Comparison of ENCODE assay signal across 8 cellular contexts in genomic region chr2:175004980-175005832, GRCh38. TPM values are rescaled to one million over a fixed set of nuclear protein-coding genes. Genes with fewer than 3 reads are reported as not detected.
DNase-seq lines count a peak whose midpoint lies in the region; ATAC-seq, FAIRE-seq and TF ChIP-seq lines count a peak whose summit lies in the region.

Gene CHN1 (minus strand): TSS chr2:175005381. CDS start chr2:175004912, 469 bp downstream.

- DNase-seq in GM12891 (ENCODE audit: insufficient read length, low spot score) (peak; percentile 56), NCI-H2107 treated with DMSO at 0.1 percent for 48 hours (lab: John Stamatoyannopoulos, UW; ENCODE audit: unreplicated experiment) (peak; percentile 37), dedifferentiated amniotic fluid mesenchymal stem cell (ENCODE audit: extremely low spot score) (peak; percentile 49), HepG2 (ENCODE audit: low spot score) (peak; percentile 66), GF-D8 (lab: John Stamatoyannopoulos, UW) (no peak)
- peak; percentile 73 for DNase-seq in activated CD4-positive, alpha-beta T cell treated with anti-CD3 and anti-CD28 coated beads for 48 hours
- peak; percentile 52 for DNase-seq in stimulated activated CD4-positive, alpha-beta T cell treated with anti-CD3 and anti-CD28 coated beads, Interleukin-2, amount 100 ng/mL, for 4 hours (ENCODE audit: low read depth)

- H3K27ac ChIP-seq in HepG2 (ENCODE audit: extremely low read length, insufficient read depth, low read length) = no peak within 1 kb of the TSS

- H3K9me3 ChIP-seq in HepG2 (ENCODE audit: low read length) = no peaks in the 10 kb centered on the region

- 1% methylated on average over 22 of the region's 92 CpGs for WGBS in HepG2 (ENCODE audit: low lambda C conversion rate)

- CTCF ChIA-PET in HepG2 (lab: Yijun Ruan, JAX; ENCODE audit: low intra/inter-chr PET ratio, low total read pairs) = no interaction called here

- no peak within 1 kb of the TSS for H2AFZ ChIP-seq in HepG2 (ENCODE audit: low read length)

- H3K4me3 ChIP-seq in HepG2 (replicated peaks in 1 of 3; ENCODE audit: insufficient read depth in 1 of 3, low read depth in 2 of 3, low read length in 3 of 3) = peak within 1 kb of the TSS; percentile 68 to 77 (median 72)

- FAIRE-seq in GM12891 (lab: Jason Lieb, UNC) (peak; percentile 83), HepG2 (lab: Jason Lieb, UNC) (no peak)

- TF ChIP-seq POLR2A in GM12891 (IDR thresholded peaks at IDR 0.05; ENCODE audit: low read depth, low read length) (no peak), HepG2 (IDR thresholded peaks at IDR 0.05; ENCODE audit: insufficient read depth in 1 of 2, low read depth in 2 of 2, low read length in 2 of 2) (peak in 1 of 2 experiments; percentile 43; a peak in 2 of 4 replicates)

- peaks cover 13% of the 10 kb centered on the region; the same call in 1 of the 2 replicates for H3K4me1 ChIP-seq in HepG2 (ENCODE audit: insufficient read depth, low read length)

- peak; percentile 59 for TF ChIP-seq CTCF in HepG2 (CRISPR knock-in tag; IDR thresholded peaks at IDR 0.05)

- no peaks in the 10 kb centered on the region for H3K36me3 ChIP-seq in HepG2 (replicated peaks in 1 of 2; ENCODE audit: control insufficient read depth in 1 of 2, insufficient read depth in 2 of 2, low read length in 2 of 2)

- no peaks in the 10 kb centered on the region for H3K79me2 ChIP-seq in HepG2 (ENCODE audit: insufficient read depth, low read length)

- TF ChIP-seq EP300 in HepG2 (IDR thresholded peaks at IDR 0.05; ENCODE audit: low read depth in 2 of 2, low read length in 2 of 2) (no peak), HepG2 (CRISPR knock-in tag; IDR thresholded peaks at IDR 0.05; ENCODE audit: borderline replicate concordance) (no peak)

- peak within 1 kb of the TSS; percentile 33; the same call in 1 of the 2 replicates for H3K9ac ChIP-seq in HepG2 (ENCODE audit: insufficient read depth, low read depth, low read length)

- peak; percentile 59 for TF ChIP-seq RAD21 in HepG2 (CRISPR knock-in tag; IDR thresholded peaks at IDR 0.05)

- no TSS peak for BruUV-seq in HepG2 (replicated peaks; lab: Mats Ljungman, UMichigan)

- POLR2A ChIA-PET in HepG2 (lab: Yijun Ruan, JAX) = interaction anchor here (0.8 kb wide), 1 partner anchor 25 kb away, joined by 4 read pairs; no protein-coding TSS in a partner anchor

- H4K20me1 ChIP-seq in HepG2 (ENCODE audit: insufficient read depth, low read length) = no peaks in the 10 kb centered on the region

- peaks cover 0 to 47% of the 10 kb centered on the region in 2 experiments; a peak in 3 of 5 replicates for H3K27me3 ChIP-seq in HepG2 (ENCODE audit: control insufficient read depth in 1 of 2, insufficient read depth in 2 of 2, low read length in 2 of 2)

- H3K4me2 ChIP-seq in HepG2 (ENCODE audit: low read depth, low read length) = peak within 1 kb of the TSS; percentile 92

- in situ Hi-C loops in HepG2 (cut with HindIII; ENCODE audit: extremely low pct_ligation_motif_present, low pct_unique_long_range_greater_than_20kb) = no loop called here

- ATAC-seq in HG02798 (IDR thresholded peaks at IDR 0.05; ENCODE audit: poor library complexity, unreplicated experiment) (peak; percentile 76), HepG2 (peak; percentile 96)

- intact Hi-C loops in HepG2 (cut with micrococcal nuclease; ENCODE audit: unreplicated experiment) = no loop called here

TF ChIP-seq in GM12891, 5 proteins besides CTCF, POLR2A, EP300 and RAD21:
- no peak for TF ChIP-seq POLR2AphosphoS5 (IDR thresholded peaks at IDR 0.05; ENCODE audit: low read depth, low read length)
- no peak for TF ChIP-seq PAX5 (IDR thresholded peaks at IDR 0.05; ENCODE audit: insufficient read depth, low read length, severe bottlenecking)
- no peak for TF ChIP-seq POU2F2 (IDR thresholded peaks at IDR 0.05; ENCODE audit: low read depth, low read length)
- TF ChIP-seq SPI1 (IDR thresholded peaks at IDR 0.05; ENCODE audit: low read depth, low read length) = no peak
- TF ChIP-seq TAF1 (IDR thresholded peaks at IDR 0.05; ENCODE audit: low read depth, low read length) = no peak
TF ChIP-seq in GM12891: peak in this region for 0.

TF ChIP-seq in HepG2, 621 proteins besides CTCF, POLR2A, EP300 and RAD21 (continues in another document):
- TF ChIP-seq ZNF460 (CRISPR knock-in tag; IDR thresholded peaks at IDR 0.05; ENCODE audit: borderline replicate concordance) (no peak), ZNF263 (CRISPR knock-in tag; IDR thresholded peaks at IDR 0.05) (peak; percentile 79), MBNL3 (CRISPR knock-in tag; conservative IDR thresholded peaks at IDR 0.05) (no peak), THAP11 (CRISPR knock-in tag; IDR thresholded peaks at IDR 0.05) (no peak; the same call in 1 of the 2 replicates), PLSCR1 (CRISPR knock-in tag; IDR thresholded peaks at IDR 0.05; ENCODE audit: borderline replicate concordance) (no peak), USF2 (IDR thresholded peaks at IDR 0.05; ENCODE audit: low read depth, low read length) (no peak), USF2 (CRISPR knock-in tag; IDR thresholded peaks at IDR 0.05; ENCODE audit: borderline replicate concordance) (no peak), ZC3H4 (CRISPR knock-in tag; IDR thresholded peaks at IDR 0.05; ENCODE audit: borderline replicate concordance) (no peak), ZNF496 (CRISPR knock-in tag; IDR thresholded peaks at IDR 0.05; ENCODE audit: insufficient replicate concordance) (no peak), KMT2B (CRISPR knock-in tag; IDR thresholded peaks at IDR 0.05) (peak; percentile 35; the same call in 1 of the 2 replicates), ZNF33A (CRISPR knock-in tag; IDR thresholded peaks at IDR 0.05; ENCODE audit: borderline replicate concordance) (no peak), PAF1 (CRISPR knock-in tag; IDR thresholded peaks at IDR 0.05) (no peak), ZNF430 (CRISPR knock-in tag; IDR thresholded peaks at IDR 0.05) (no peak), GMEB1 (CRISPR knock-in tag; IDR thresholded peaks at IDR 0.05; ENCODE audit: borderline replicate concordance) (peak; percentile 51; the same call in 1 of the 2 replicates), SMARCE1 (IDR thresholded peaks at IDR 0.05; ENCODE audit: borderline replicate concordance) (no peak)

RNA-seq across cellular contexts. Expression of gene CHN1, which starts in this region (rescaled TPM):
- 0.17 TPM for polyA plus RNA-seq in GM12891 (2012; ENCODE audit: low read depth, missing spikeins)
- 2.5 and 2.8 TPM in 2 replicates for total RNA-seq in HepG2 (2016; rRNA removed; fragmentation: Illumina TruSeq; extraction: Trizol)
- 2.8 and 3.9 TPM in 2 replicates for total RNA-seq in HepG2 (2016; cell fraction: cytosol; rRNA removed; fragmentation: Illumina TruSeq; extraction: Trizol; ENCODE audit: low read depth)
- total RNA-seq in HepG2 (2016; cell fraction: insoluble cytoplasmic fraction; rRNA removed; fragmentation: Illumina TruSeq; extraction: Trizol) = 3.0 and 3.3 TPM in 2 replicates
- total RNA-seq in HepG2 (2016; cell fraction: membrane; rRNA removed; fragmentation: Illumina TruSeq; extraction: Trizol) = 3.8 and 5.4 TPM in 2 replicates
- 3.1 and 6.8 TPM in 2 replicates for total RNA-seq in HepG2 (2016; cell fraction: nucleus; rRNA removed; fragmentation: Illumina TruSeq; extraction: Trizol)
- 2.5 and 3.5 TPM in 2 replicates for polyA plus RNA-seq in HepG2 (2011; rRNA removed)
- 1.3 and 3.1 TPM in 2 replicates for polyA plus RNA-seq in HepG2 (2011; cell fraction: cytosol; rRNA removed)
- 1.7 and 2.6 TPM in 2 replicates for polyA plus RNA-seq in HepG2 (2011; cell fraction: nucleus; rRNA removed)
- polyA plus RNA-seq in HepG2 (2012) = 1.1 and 2.4 TPM in 2 replicates
- 2.0 and 2.7 TPM in 2 replicates for polyA plus RNA-seq in HepG2 (2016; cell fraction: cytosol; fragmentation: Illumina TruSeq; extraction: Trizol; ENCODE audit: low read depth)
- polyA plus RNA-seq in HepG2 (2016; cell fraction: insoluble cytoplasmic fraction; fragmentation: Illumina TruSeq; extraction: Trizol; ENCODE audit: low read depth) = 3.5 and 5.4 TPM in 2 replicates
- polyA plus RNA-seq in HepG2 (2016; cell fraction: membrane; fragmentation: Illumina TruSeq; extraction: Trizol; ENCODE audit: low read depth) = 4.4 and 4.9 TPM in 2 replicates
- 3.1 and 4.3 TPM in 2 replicates for polyA plus RNA-seq in HepG2 (2016; cell fraction: nucleus; fragmentation: Illumina TruSeq; extraction: Trizol; ENCODE audit: insufficient read depth, low read depth)
- polyA minus RNA-seq in HepG2 (2011; rRNA and poly(A)+ RNA removed; ENCODE audit: low replicate concordance) = 1.2 and 14.3 TPM in 2 replicates
- 1.5 and 2.1 TPM in 2 replicates for polyA minus RNA-seq in HepG2 (2011; cell fraction: cytosol; rRNA and poly(A)+ RNA removed)
- 5.8 and 9.4 TPM in 2 replicates for polyA minus RNA-seq in HepG2 (2011; cell fraction: nucleus; rRNA and poly(A)+ RNA removed)
